23 cellular contexts compared by ENCODE assay signal in genomic region chr2:144041612-144042011, GRCh38.
A peak's percentile ranks its signal among the peaks of the same experiment; 100 is the strongest.
DNase-seq lines count a peak whose midpoint lies in the region; TF ChIP-seq lines count a peak whose summit lies in the region.
"Had no signal": no experiment of that assay in that cellular context is flagged by ENCODE, and none has a peak within 500 bp of the region (broad histone marks: within the 10 kb centered on the region; RNA-seq: fewer than 3 reads in every experiment).

No MANE protein-coding gene starts in this region.

- intact Hi-C loops in posterior cingulate gyrus (cut with DNase I) = no loop called here

- no peak overlapping the region for H3K4ac ChIP-seq in trophoblast cell (ENCODE audit: low read depth, low read length)

- peak overlapping the region; percentile 64 for H2BK12ac ChIP-seq in trophoblast cell (ENCODE audit: low read length)

- DNase-seq in DMS 273 (lab: John Stamatoyannopoulos, UW; ENCODE audit: unreplicated experiment) (peak; percentile 3), DMS 273 treated with DMSO at 0.1 percent for 48 hours (lab: John Stamatoyannopoulos, UW) (no peak), RKO (ENCODE audit: low spot score) (peak; percentile 1), endodermal cell (peak; percentile 49), trophoblast cell (no peak), NCI-H1436 treated with DMSO at 0.1 percent for 48 hours (lab: John Stamatoyannopoulos, UW) (no peak), posterior cingulate gyrus (no peak)
- DNase-seq: CD8-positive, alpha-beta T cell; DMS153; DND-41; GOT3; NCI-H1694; NCI-H2081; NCI-H524; NCI-H748 treated with DMSO at 0.1 percent for 48 hours; NK-92 treated with Interleukin-12 subunit alpha and Interleukin-12 subunit beta, amount 100 ng/mL, for 24 hours; PC-9; Right ventricle myocardium superior; RPMI8226 had no signal

- peak; percentile 28 for TF ChIP-seq CTCF in endodermal cell (conservative IDR thresholded peaks at IDR 0.05)

- no peaks in the 10 kb centered on the region for H3K27me3 Mint-ChIP-seq in endodermal cell (ENCODE audit: insufficient read depth)
- H3K27me3 Mint-ChIP-seq: B cell had no signal

- H3K9me3 ChIP-seq in endodermal cell (ENCODE audit: control insufficient read depth, low read length) (no peaks in the 10 kb centered on the region), trophoblast cell (ENCODE audit: insufficient read depth, low read depth, low read length) (no peaks in the 10 kb centered on the region)
- H3K9me3 ChIP-seq: SJSA1 had no signal

- H3K36me3 ChIP-seq in endodermal cell (ENCODE audit: control insufficient read depth, insufficient read depth, low read length) = no peaks in the 10 kb centered on the region
- no peaks in the 10 kb centered on the region for H3K36me3 ChIP-seq in trophoblast cell (ENCODE audit: control insufficient read depth in 1 of 2, insufficient read depth in 2 of 2, low read length in 2 of 2)
- H3K36me3 ChIP-seq: SJSA1 had no signal

- H3K9ac ChIP-seq in endodermal cell (ENCODE audit: extremely low read depth, low read length, poor library complexity, severe bottlenecking) = no peak overlapping the region
- H3K9ac ChIP-seq in trophoblast cell (ENCODE audit: low read length) = no peak overlapping the region

- H4K12ac ChIP-seq in trophoblast cell (ENCODE audit: low read depth, low read length) = no peak overlapping the region

- H3K4me3 Mint-ChIP-seq in endodermal cell = no peak overlapping the region
- H3K4me3 Mint-ChIP-seq: B cell; CD8-positive, alpha-beta T cell had no signal

- H3K4me1 ChIP-seq in endodermal cell (ENCODE audit: control insufficient read depth, insufficient read depth, low read length) (no peaks in the 10 kb centered on the region), trophoblast cell (ENCODE audit: control insufficient read depth in 1 of 2, insufficient read depth in 2 of 2, low read length in 2 of 2) (no peaks in the 10 kb centered on the region)
- H3K4me1 ChIP-seq: SJSA1 had no signal

- H3K9me3 Mint-ChIP-seq in endodermal cell = no peaks in the 10 kb centered on the region
- H3K9me3 Mint-ChIP-seq: CD8-positive, alpha-beta T cell had no signal

- H4K91ac ChIP-seq in trophoblast cell (ENCODE audit: low read depth, low read length) = no peak overlapping the region

- no peaks in the 10 kb centered on the region for H3K36me3 Mint-ChIP-seq in endodermal cell (ENCODE audit: low read depth)
- H3K36me3 Mint-ChIP-seq: CD8-positive, alpha-beta T cell had no signal

- no peak overlapping the region for H2BK5ac ChIP-seq in trophoblast cell (ENCODE audit: low read depth, low read length, poor library complexity)

- peak overlapping the region; percentile 10 for H4K8ac ChIP-seq in trophoblast cell (ENCODE audit: low read depth, low read length)

- H2AK5ac ChIP-seq in trophoblast cell (ENCODE audit: low read length) = peak overlapping the region; percentile 37

- no peak overlapping the region for H3K27ac ChIP-seq in endodermal cell (ENCODE audit: low read depth, low read length)
- no peak overlapping the region for H3K27ac ChIP-seq in trophoblast cell (ENCODE audit: low read depth, low read length)
- H3K27ac ChIP-seq: 22Rv1, C4-2B, PC-9, SJSA1 had no signal

- no peak overlapping the region for H2AFZ ChIP-seq in trophoblast cell (ENCODE audit: insufficient read depth, low read length, poor library complexity)
- H2AFZ ChIP-seq: PC-9 had no signal

- H3K4me1 Mint-ChIP-seq in endodermal cell = peaks cover 13% of the 10 kb centered on the region
- H3K4me1 Mint-ChIP-seq: B cell had no signal

- H3K27me3 ChIP-seq in endodermal cell (ENCODE audit: control insufficient read depth, insufficient read depth, low read length, poor library complexity, severe bottlenecking) (no peaks in the 10 kb centered on the region), trophoblast cell (ENCODE audit: insufficient read depth, low read length) (no peaks in the 10 kb centered on the region)
- H3K27me3 ChIP-seq: SJSA1 had no signal

- H2BK120ac ChIP-seq in trophoblast cell (ENCODE audit: insufficient read depth, low read length, poor library complexity) = no peak overlapping the region

- no peak overlapping the region for H3K4me2 ChIP-seq in trophoblast cell (ENCODE audit: low read length)
- H3K4me2 ChIP-seq: PC-9 had no signal

- H3K4me3 ChIP-seq in endodermal cell (ENCODE audit: low read length) (no peak overlapping the region), trophoblast cell (ENCODE audit: low read depth, low read length) (no peak overlapping the region)
- H3K4me3 ChIP-seq: PC-9, SJSA1 had no signal

- no peak overlapping the region for H3K18ac ChIP-seq in trophoblast cell (ENCODE audit: low read length)

- no peaks in the 10 kb centered on the region for H3K79me1 ChIP-seq in trophoblast cell (ENCODE audit: low read length)

- H3K27ac Mint-ChIP-seq in endodermal cell = peak overlapping the region; percentile 0
- H3K27ac Mint-ChIP-seq: B cell; CD8-positive, alpha-beta T cell had no signal

- H3K14ac ChIP-seq in trophoblast cell (ENCODE audit: low read length) = no peak overlapping the region

- WGBS in endodermal cell (ENCODE audit: insufficient coverage in 1 of 2, insufficient read length in 1 of 2), 2 experiments = 90% methylated on average over 1 of the region's 1 CpG; no CpG with 5 or more reads in 1 of the 2 experiments
- no CpG with 5 or more reads among the region's 1 CpG for WGBS in trophoblast cell (ENCODE audit: extremely low coverage, insufficient coverage, insufficient read length)

- H3K23ac ChIP-seq in trophoblast cell (ENCODE audit: low read length) = no peak overlapping the region

- no peaks in the 10 kb centered on the region for H3K79me2 ChIP-seq in trophoblast cell (ENCODE audit: control insufficient read depth, insufficient read depth, low read length, poor library complexity)

Comparison
In these comparisons a context has a peak if more than half of its experiments do, and no peak if none do; other contexts are left out.
1. DNase-seq: peak in DMS 273 (single experiment), RKO (single experiment) and endodermal cell (single experiment); none in DMS 273 treated with DMSO at 0.1 percent for 48 hours (single experiment), trophoblast cell (0 of 2), NCI-H1436 treated with DMSO at 0.1 percent for 48 hours (single experiment) and posterior cingulate gyrus (0 of 10).